Comparison of ENCODE assay signal across 3 cellular contexts in the genomic region with DNA sequence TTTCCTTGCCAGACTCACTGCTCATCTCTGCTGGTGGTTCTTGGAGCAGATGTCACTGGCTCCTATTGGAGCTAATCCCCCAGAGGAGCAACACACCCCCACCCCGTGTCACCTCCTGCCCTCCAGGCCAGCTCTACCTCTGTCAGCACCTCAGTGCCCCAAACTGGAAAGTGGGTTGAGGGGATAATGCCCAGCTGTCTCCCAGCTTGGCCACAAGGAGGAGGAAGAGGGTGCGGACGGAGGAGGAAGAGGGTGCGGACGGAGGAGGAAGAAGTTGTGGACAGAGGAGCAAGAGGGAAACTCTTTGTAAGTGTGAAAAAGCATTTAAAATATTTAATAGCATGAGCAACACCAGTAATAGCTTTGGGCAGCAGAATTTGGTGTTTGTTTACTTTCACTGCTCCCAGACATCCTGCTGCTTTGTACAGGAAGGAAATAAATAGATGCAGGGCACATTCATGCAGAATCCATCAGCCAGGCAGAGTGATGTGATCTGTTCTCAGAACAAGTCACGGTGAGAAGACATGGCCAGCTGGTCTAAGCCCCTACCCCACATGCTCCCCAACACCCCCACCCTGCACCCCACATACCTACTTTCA.
TF ChIP-seq lines count a peak whose summit lies in the region.

No MANE protein-coding gene starts in this region.

TF ChIP-seq in SK-N-SH, 30 proteins besides CTCF, POLR2A, EP300 and RAD21:
- TF ChIP-seq MEF2A (IDR thresholded peaks at IDR 0.05; ENCODE audit: borderline replicate concordance, low read depth) (no peak), RFX5 (IDR thresholded peaks at IDR 0.05; ENCODE audit: low read length) (no peak), TAF1 (IDR thresholded peaks at IDR 0.05; ENCODE audit: borderline replicate concordance, low read depth, low read length) (no peak), GABPA (IDR thresholded peaks at IDR 0.05; ENCODE audit: low read depth) (no peak)
- TF ChIP-seq, protein P1, sequence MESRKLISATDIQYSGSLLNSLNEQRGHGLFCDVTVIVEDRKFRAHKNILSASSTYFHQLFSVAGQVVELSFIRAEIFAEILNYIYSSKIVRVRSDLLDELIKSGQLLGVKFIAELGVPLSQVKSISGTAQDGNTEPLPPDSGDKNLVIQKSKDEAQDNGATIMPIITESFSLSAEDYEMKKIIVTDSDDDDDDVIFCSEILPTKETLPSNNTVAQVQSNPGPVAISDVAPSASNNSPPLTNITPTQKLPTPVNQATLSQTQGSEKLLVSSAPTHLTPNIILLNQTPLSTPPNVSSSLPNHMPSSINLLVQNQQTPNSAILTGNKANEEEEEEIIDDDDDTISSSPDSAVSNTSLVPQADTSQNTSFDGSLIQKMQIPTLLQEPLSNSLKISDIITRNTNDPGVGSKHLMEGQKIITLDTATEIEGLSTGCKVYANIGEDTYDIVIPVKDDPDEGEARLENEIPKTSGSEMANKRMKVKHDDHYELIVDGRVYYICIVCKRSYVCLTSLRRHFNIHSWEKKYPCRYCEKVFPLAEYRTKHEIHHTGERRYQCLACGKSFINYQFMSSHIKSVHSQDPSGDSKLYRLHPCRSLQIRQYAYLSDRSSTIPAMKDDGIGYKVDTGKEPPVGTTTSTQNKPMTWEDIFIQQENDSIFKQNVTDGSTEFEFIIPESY (IDR thresholded peaks at IDR 0.05; ENCODE audit: borderline replicate concordance, low read depth), result no peak
- TF ChIP-seq, protein P2, sequence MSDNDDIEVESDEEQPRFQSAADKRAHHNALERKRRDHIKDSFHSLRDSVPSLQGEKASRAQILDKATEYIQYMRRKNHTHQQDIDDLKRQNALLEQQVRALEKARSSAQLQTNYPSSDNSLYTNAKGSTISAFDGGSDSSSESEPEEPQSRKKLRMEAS (IDR thresholded peaks at IDR 0.05; ENCODE audit: low read depth), result no peak
- TF ChIP-seq, protein P3, sequence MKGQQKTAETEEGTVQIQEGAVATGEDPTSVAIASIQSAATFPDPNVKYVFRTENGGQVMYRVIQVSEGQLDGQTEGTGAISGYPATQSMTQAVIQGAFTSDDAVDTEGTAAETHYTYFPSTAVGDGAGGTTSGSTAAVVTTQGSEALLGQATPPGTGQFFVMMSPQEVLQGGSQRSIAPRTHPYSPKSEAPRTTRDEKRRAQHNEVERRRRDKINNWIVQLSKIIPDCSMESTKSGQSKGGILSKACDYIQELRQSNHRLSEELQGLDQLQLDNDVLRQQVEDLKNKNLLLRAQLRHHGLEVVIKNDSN (IDR thresholded peaks at IDR 0.05; ENCODE audit: borderline replicate concordance, low read depth), result no peak
- TF ChIP-seq, protein P4, sequence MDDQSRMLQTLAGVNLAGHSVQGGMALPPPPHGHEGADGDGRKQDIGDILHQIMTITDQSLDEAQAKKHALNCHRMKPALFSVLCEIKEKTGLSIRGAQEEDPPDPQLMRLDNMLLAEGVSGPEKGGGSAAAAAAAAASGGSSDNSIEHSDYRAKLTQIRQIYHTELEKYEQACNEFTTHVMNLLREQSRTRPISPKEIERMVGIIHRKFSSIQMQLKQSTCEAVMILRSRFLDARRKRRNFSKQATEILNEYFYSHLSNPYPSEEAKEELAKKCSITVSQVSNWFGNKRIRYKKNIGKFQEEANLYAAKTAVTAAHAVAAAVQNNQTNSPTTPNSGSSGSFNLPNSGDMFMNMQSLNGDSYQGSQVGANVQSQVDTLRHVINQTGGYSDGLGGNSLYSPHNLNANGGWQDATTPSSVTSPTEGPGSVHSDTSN (IDR thresholded peaks at IDR 0.05), result no peak

TF ChIP-seq in SK-N-SH treated with all-trans-retinoic acid at 6 μM for 48 hours, 23 proteins besides CTCF, POLR2A, EP300 and RAD21 (continues in another document):
- TF ChIP-seq PATZ1 (CRISPR knock-in tag; IDR thresholded peaks at IDR 0.05; ENCODE audit: borderline replicate concordance) (no peak), ESRRG (CRISPR knock-in tag; IDR thresholded peaks at IDR 0.05) (no peak), ZFP3 (CRISPR knock-in tag; IDR thresholded peaks at IDR 0.05) (no peak), PPARA (CRISPR knock-in tag; IDR thresholded peaks at IDR 0.05; ENCODE audit: borderline replicate concordance) (no peak), ARNTL (CRISPR knock-in tag; IDR thresholded peaks at IDR 0.05; ENCODE audit: borderline replicate concordance, low read depth) (no peak), CSDC2 (CRISPR knock-in tag; IDR thresholded peaks at IDR 0.05) (no peak), ZNF70 (CRISPR knock-in tag; IDR thresholded peaks at IDR 0.05) (no peak), RARB (CRISPR knock-in tag; IDR thresholded peaks at IDR 0.05) (no peak), TOX (CRISPR knock-in tag; IDR thresholded peaks at IDR 0.05; ENCODE audit: borderline replicate concordance) (no peak), CSRNP3 (CRISPR knock-in tag; IDR thresholded peaks at IDR 0.05) (no peak), TSHZ2 (CRISPR knock-in tag; IDR thresholded peaks at IDR 0.05) (no peak), SNAI2 (CRISPR knock-in tag; IDR thresholded peaks at IDR 0.05) (no peak), ZNF8 (CRISPR knock-in tag; IDR thresholded peaks at IDR 0.05) (no peak), ISL1 (CRISPR knock-in tag; IDR thresholded peaks at IDR 0.05) (no peak), TCF4 (CRISPR knock-in tag; IDR thresholded peaks at IDR 0.05; ENCODE audit: borderline replicate concordance) (no peak)

TF ChIP-seq in endothelial cell of umbilical vein, 7 proteins besides CTCF, POLR2A, EP300 and RAD21:
- TF ChIP-seq POLR2AphosphoS5 (IDR thresholded peaks at IDR 0.05; ENCODE audit: insufficient read depth, low read depth, low read length), result peak; percentile 72
- TF ChIP-seq MYC (IDR thresholded peaks at IDR 0.05; ENCODE audit: low read depth, low read length), result no peak
- TF ChIP-seq FOS (IDR thresholded peaks at IDR 0.05; ENCODE audit: borderline replicate concordance, insufficient read depth, low read length), result peak; percentile 24
- TF ChIP-seq, protein P2 (IDR thresholded peaks at IDR 0.05; ENCODE audit: insufficient read depth, insufficient read length), result no peak
- TF ChIP-seq JUN (IDR thresholded peaks at IDR 0.05; ENCODE audit: borderline replicate concordance, insufficient read depth, insufficient read length, low read depth), result no peak
- no peak for TF ChIP-seq GATA2 (IDR thresholded peaks at IDR 0.05; ENCODE audit: insufficient read depth, insufficient read length, low read depth, low read length)
- no peak for TF ChIP-seq EZH2 (IDR thresholded peaks at IDR 0.05; ENCODE audit: borderline replicate concordance, low read depth, low read length, severe bottlenecking)
